Comparison of ENCODE assay signal across 9 cellular contexts in genomic region chr19:5947435-5947834, GRCh38. TPM values are rescaled to one million over a fixed set of nuclear protein-coding genes. Genes with fewer than 3 reads are reported as not detected.
DNase-seq lines count a peak whose midpoint lies in the region; ATAC-seq, FAIRE-seq and TF ChIP-seq lines count a peak whose summit lies in the region.
"Had no signal": no experiment of that assay in that cellular context is flagged by ENCODE, and none has a peak within 500 bp of the region (broad histone marks: within the 10 kb centered on the region; RNA-seq: fewer than 3 reads in every experiment).

No MANE protein-coding gene starts in this region.

- no peak for TF ChIP-seq CTCF in mesothelial cell of epicardium (IDR thresholded peaks at IDR 0.05; ENCODE audit: unreplicated experiment)
- no peak for TF ChIP-seq CTCF in transverse colon (IDR thresholded peaks at IDR 0.05)

- no peak for TF ChIP-seq POLR2A in transverse colon (IDR thresholded peaks at IDR 0.05)
- no peak for TF ChIP-seq POLR2A in erythroblast (IDR thresholded peaks at IDR 0.05; ENCODE audit: low read length)

- H3K36me3 Mint-ChIP-seq in activated CD4-positive, alpha-beta T cell treated with anti-CD3 and anti-CD28 coated beads for 36 hours (ENCODE audit: low read depth) = peaks cover 26% of the 10 kb centered on the region
- H3K36me3 Mint-ChIP-seq in mesothelial cell of epicardium = peaks cover 5% of the 10 kb centered on the region

- peak overlapping the region; percentile 74 to 89 (median 81) for H3K27ac ChIP-seq in transverse colon

- no peaks in the 10 kb centered on the region for H3K9me3 ChIP-seq in transverse colon

- TF ChIP-seq EP300 in transverse colon (IDR thresholded peaks at IDR 0.05; ENCODE audit: low read depth) = no peak

- POLR2A ChIA-PET in activated CD4-positive, alpha-beta T cell treated with anti-CD3 and anti-CD28 coated beads for 36 hours (lab: Charles Lee) = interaction anchor here (1.8 kb wide), 1 partner anchor 14 kb away, joined by 5 read pairs; no protein-coding TSS in a partner anchor

- no peaks in the 10 kb centered on the region for H3K36me3 ChIP-seq in transverse colon

- peak overlapping the region; percentile 79 for H3K27ac Mint-ChIP-seq in activated CD4-positive, alpha-beta T cell treated with anti-CD3 and anti-CD28 coated beads for 36 hours
- peak overlapping the region; percentile 3 for H3K27ac Mint-ChIP-seq in mesothelial cell of epicardium

- 33 to 78% methylated on average over 3 to 11 of the region's 13 CpGs for WGBS in transverse colon (ENCODE audit: low coverage in 1 of 2), 2 donors

- H3K4me1 ChIP-seq in transverse colon = peaks cover 54 to 82% (median 67%) of the 10 kb centered on the region in 4 donors

- intact Hi-C loops in activated CD4-positive, alpha-beta T cell treated with anti-CD3 and anti-CD28 coated beads for 36 hours (cut with DNase I, micrococcal nuclease) = no loop called here
- intact Hi-C loops in transverse colon (cut with DNase I; ENCODE audit: low total_unique reads) = no loop called here

- DNase-seq in activated CD4-positive, alpha-beta T cell treated with anti-CD3 and anti-CD28 coated beads for 36 hours = no peak
- no peak for DNase-seq in activated CD4-positive, alpha-beta T cell treated with anti-CD3 and anti-CD28 coated beads, Interleukin-2, amount 50 U/mL, for 4 hours
- DNase-seq in mesothelial cell of epicardium (ENCODE audit: low spot score in 2 of 2, unreplicated experiment in 2 of 2) (no peak), transverse colon (peak; percentile 64), erythroblast (lab: John Stamatoyannopoulos, UW) (no peak)
- DNase-seq: KBM-7 had no signal

- no peak for ATAC-seq in activated CD4-positive, alpha-beta T cell treated with anti-CD3 and anti-CD28 coated beads for 36 hours
- ATAC-seq in HG03135 (IDR thresholded peaks at IDR 0.05; ENCODE audit: unreplicated experiment) = no peak
- no peak for ATAC-seq in HG03520 (IDR thresholded peaks at IDR 0.05; ENCODE audit: unreplicated experiment)

- no peak overlapping the region for H3K4me3 Mint-ChIP-seq in activated CD4-positive, alpha-beta T cell treated with anti-CD3 and anti-CD28 coated beads for 36 hours
- H3K4me3 Mint-ChIP-seq in mesothelial cell of epicardium = no peak overlapping the region

- no peaks in the 10 kb centered on the region for H3K9me3 Mint-ChIP-seq in activated CD4-positive, alpha-beta T cell treated with anti-CD3 and anti-CD28 coated beads for 36 hours (ENCODE audit: low read depth)
- no peaks in the 10 kb centered on the region for H3K9me3 Mint-ChIP-seq in mesothelial cell of epicardium

- CTCF ChIA-PET in activated CD4-positive, alpha-beta T cell treated with anti-CD3 and anti-CD28 coated beads for 36 hours (lab: Charles Lee) = interaction anchor here (0.6 kb wide), 1 partner anchor 271 kb away, joined by 3 read pairs; no protein-coding TSS in a partner anchor

- H3K27me3 ChIP-seq in transverse colon = no peaks in the 10 kb centered on the region

- in situ Hi-C loops in transverse colon (cut with MboI; ENCODE audit: low pct_ligation_motif_present in 1 of 4, low pct_unique_long_range_greater_than_20kb in 1 of 4, low sequenced_read_pairs in 3 of 4) = no loop called here

- no peaks in the 10 kb centered on the region for H3K27me3 Mint-ChIP-seq in activated CD4-positive, alpha-beta T cell treated with anti-CD3 and anti-CD28 coated beads for 36 hours
- H3K27me3 Mint-ChIP-seq in mesothelial cell of epicardium (ENCODE audit: low read depth) = no peaks in the 10 kb centered on the region

- FAIRE-seq in endometrium (lab: Jason Lieb, UNC) = peak; percentile 50

- no peak overlapping the region for H3K4me3 ChIP-seq in transverse colon

- peaks cover 66% of the 10 kb centered on the region for H3K4me1 Mint-ChIP-seq in activated CD4-positive, alpha-beta T cell treated with anti-CD3 and anti-CD28 coated beads for 36 hours
- H3K4me1 Mint-ChIP-seq in mesothelial cell of epicardium = peaks cover 48% of the 10 kb centered on the region

RNA-seq across cellular contexts. Expression of gene RANBP3, which starts 30.5 kb away (rescaled TPM):
- 100 to 1,000 TPM in 1 of 2 experiments, 10 to 100 TPM in 1; 85.5 to 103 TPM for total RNA-seq in activated CD4-positive, alpha-beta T cell treated with anti-CD3 and anti-CD28 coated beads for 36 hours
- total RNA-seq in mesothelial cell of epicardium = 83.3 to 89.8 TPM (median 87.2 TPM) in 3 replicates
- total RNA-seq in transverse colon = 100 to 1,000 TPM in 1 of 4 donors, 10 to 100 TPM in 3; 58.9 to 175 (median 65.0) TPM

RNA-seq across cellular contexts. Expression of gene CAPS, which starts 33.4 kb away (rescaled TPM):
- total RNA-seq in activated CD4-positive, alpha-beta T cell treated with anti-CD3 and anti-CD28 coated beads for 36 hours = 1 to 10 TPM; 2.2 to 2.7 TPM
- total RNA-seq in mesothelial cell of epicardium = 16.2 to 17.2 TPM (median 16.7 TPM) in 3 replicates
- 10 to 100 TPM; 24.6 to 57.3 (median 38.0) TPM for total RNA-seq in transverse colon

RNA-seq across cellular contexts. Expression of gene VMAC, which starts 42.8 kb away (rescaled TPM):
- total RNA-seq in activated CD4-positive, alpha-beta T cell treated with anti-CD3 and anti-CD28 coated beads for 36 hours = 1 to 10 TPM; 2.3 to 2.8 TPM
- total RNA-seq in mesothelial cell of epicardium (11.0 to 12.3 TPM (median 11.0 TPM) in 3 replicates), transverse colon (10 to 100 TPM in 2 of 4 donors, 1 to 10 TPM in 2; 8.9 to 59.5 (median 18.4) TPM)

RNA-seq across cellular contexts. Expression of gene NDUFA11, which starts 43.8 kb away (rescaled TPM):
- 100 to 1,000 TPM; 175 to 213 TPM for total RNA-seq in activated CD4-positive, alpha-beta T cell treated with anti-CD3 and anti-CD28 coated beads for 36 hours
- total RNA-seq in mesothelial cell of epicardium = 229 to 235 TPM (median 233 TPM) in 3 replicates
- 100 to 1,000 TPM; 149 to 352 (median 235) TPM for total RNA-seq in transverse colon
